In the genomic region with DNA sequence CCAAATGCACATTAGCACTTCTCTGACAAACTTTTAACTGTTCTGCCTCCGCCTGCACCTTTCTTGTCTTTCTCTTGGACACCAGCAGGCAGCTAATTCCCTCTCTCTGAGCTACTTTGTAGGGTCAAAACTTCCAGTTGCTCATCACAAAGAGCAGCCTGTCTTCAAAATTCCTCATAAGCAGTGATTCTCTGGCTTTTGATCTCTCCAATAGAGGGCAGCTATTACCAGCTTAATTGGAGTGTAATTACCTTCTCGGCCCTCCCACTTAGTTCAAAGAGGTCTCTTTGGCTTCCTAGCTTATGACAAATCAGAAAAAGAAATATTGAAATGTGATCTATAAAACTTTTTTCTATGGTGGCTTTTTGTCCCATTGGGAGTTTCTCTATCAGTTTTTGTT, we compare ENCODE assay signal across 9 cellular contexts. TPM values are rescaled to one million over a fixed set of nuclear protein-coding genes. Genes with fewer than 3 reads are reported as not detected.
DNase-seq lines count a peak whose midpoint lies in the region; ATAC-seq and TF ChIP-seq lines count a peak whose summit lies in the region.
"Had no signal": no experiment of that assay in that cellular context is flagged by ENCODE, and none has a peak within 500 bp of the region (broad histone marks: within the 10 kb centered on the region; RNA-seq: fewer than 3 reads in every experiment).

No MANE protein-coding gene starts in this region.

- 42 to 57% (median 47%) methylated on average over 2 of the region's 2 CpGs for WGBS in adrenal gland, 4 donors
- WGBS in thyroid gland, 2 donors, result 69 to 77% methylated on average over 2 of the region's 2 CpGs

- H3K4me1 ChIP-seq in adrenal gland (replicated peaks in 1 of 2) (no peaks in the 10 kb centered on the region), thyroid gland (no peaks in the 10 kb centered on the region)

- DNase-seq in CD14-positive monocyte (ENCODE audit: low spot score) (no peak), HS-5 (ENCODE audit: low read depth) (peak; percentile 30), adrenal gland (no peak), kidney tubule cell (ENCODE audit: low spot score) (peak; percentile 22), putamen (ENCODE audit: low spot score) (no peak), thyroid gland (no peak)
- DNase-seq in activated CD4-positive, alpha-beta memory T cell treated with anti-CD3 and anti-CD28 coated beads, Interleukin-2, amount 10 ng/mL, durations not matched to agents 7 days and 5 days, result no peak

- H3K27me3 ChIP-seq in adrenal gland, result no peaks in the 10 kb centered on the region
- no peaks in the 10 kb centered on the region for H3K27me3 ChIP-seq in thyroid gland

- H3K9me3 ChIP-seq in adrenal gland (replicated peaks in 1 of 3), result no peaks in the 10 kb centered on the region
- H3K9me3 ChIP-seq in thyroid gland, result no peaks in the 10 kb centered on the region
- H3K9me3 ChIP-seq: thoracic aorta had no signal

- H3K27ac Mint-ChIP-seq in CD14-positive monocyte, result no peak overlapping the region
- no peak overlapping the region for H3K27ac Mint-ChIP-seq in activated CD4-positive, alpha-beta memory T cell treated with anti-CD3 and anti-CD28 coated beads, Interleukin-2, amount 10 ng/mL, durations not matched to agents 7 days and 5 days

- TF ChIP-seq POLR2A in adrenal gland (IDR thresholded peaks at IDR 0.05), result no peak
- no peak for TF ChIP-seq POLR2A in thyroid gland (IDR thresholded peaks at IDR 0.05)

- no peaks in the 10 kb centered on the region for H3K36me3 Mint-ChIP-seq in CD14-positive monocyte
- H3K36me3 Mint-ChIP-seq in activated CD4-positive, alpha-beta memory T cell treated with anti-CD3 and anti-CD28 coated beads, Interleukin-2, amount 10 ng/mL, durations not matched to agents 7 days and 5 days (ENCODE audit: low read depth), result no peaks in the 10 kb centered on the region

- ATAC-seq in GM21526 (IDR thresholded peaks at IDR 0.05; ENCODE audit: low FRiP score, unreplicated experiment), result no peak

- peaks cover 0 to 1% (median 0%) of the 10 kb centered on the region in 7 donors for H3K9me3 Mint-ChIP-seq in CD14-positive monocyte
- no peaks in the 10 kb centered on the region for H3K9me3 Mint-ChIP-seq in activated CD4-positive, alpha-beta memory T cell treated with anti-CD3 and anti-CD28 coated beads, Interleukin-2, amount 10 ng/mL, durations not matched to agents 7 days and 5 days

- TF ChIP-seq CTCF in CD14-positive monocyte (IDR thresholded peaks at IDR 0.05) (peak; percentile 18), adrenal gland (IDR thresholded peaks at IDR 0.05) (peak; percentile 23 to 55 (median 44)), thyroid gland (IDR thresholded peaks at IDR 0.05) (peak in 3 of 6 experiments; percentile 22 to 45 (median 30))

- POLR2A ChIA-PET in activated CD4-positive, alpha-beta memory T cell treated with anti-CD3 and anti-CD28 coated beads, Interleukin-2, amount 10 ng/mL, durations not matched to agents 7 days and 5 days (lab: Charles Lee), result no interaction called here

- H3K27me3 Mint-ChIP-seq in CD14-positive monocyte (ENCODE audit: low read depth in 3 of 3), result peaks cover 2 to 7% (median 3%) of the 10 kb centered on the region in 3 donors
- peaks cover 4% of the 10 kb centered on the region for H3K27me3 Mint-ChIP-seq in activated CD4-positive, alpha-beta memory T cell treated with anti-CD3 and anti-CD28 coated beads, Interleukin-2, amount 10 ng/mL, durations not matched to agents 7 days and 5 days

- H3K4me3 Mint-ChIP-seq in CD14-positive monocyte, result no peak overlapping the region
- H3K4me3 Mint-ChIP-seq in activated CD4-positive, alpha-beta memory T cell treated with anti-CD3 and anti-CD28 coated beads, Interleukin-2, amount 10 ng/mL, durations not matched to agents 7 days and 5 days, result no peak overlapping the region

- no peak overlapping the region for H3K27ac ChIP-seq in adrenal gland
- H3K27ac ChIP-seq in thyroid gland, result no peak overlapping the region
- H3K27ac ChIP-seq: thoracic aorta had no signal

- intact Hi-C loops in CD14-positive monocyte (cut with micrococcal nuclease), result loop anchor here in 1 of 2 donors (5.0 kb wide), 1 partner anchor 103 kb away; no protein-coding TSS in a partner anchor
- intact Hi-C loops in adrenal gland (cut with DNase I), result loop anchor here in 1 of 2 donors (5.0 kb wide), 1 partner anchor 103 kb away; no protein-coding TSS in a partner anchor
- intact Hi-C loops in thyroid gland (cut with DNase I), result loop anchor here (5.0 kb wide), 1 partner anchor 103 kb away; no protein-coding TSS in a partner anchor

- H3K36me3 ChIP-seq in adrenal gland (replicated peaks in 1 of 2) (no peaks in the 10 kb centered on the region), thyroid gland (no peaks in the 10 kb centered on the region)
- H3K36me3 ChIP-seq: thoracic aorta had no signal

- CTCF ChIA-PET in activated CD4-positive, alpha-beta memory T cell treated with anti-CD3 and anti-CD28 coated beads, Interleukin-2, amount 10 ng/mL, durations not matched to agents 7 days and 5 days (lab: Charles Lee), result interaction anchor here (1.0 to 2.2 kb wide), 3 partner anchors 99 to 186 kb away, joined by 5 to 26 read pairs (median 6); no protein-coding TSS in a partner anchor

- H3K4me3 ChIP-seq in adrenal gland (no peak overlapping the region), thyroid gland (replicated peaks in 1 of 3) (no peak overlapping the region)
- H3K4me3 ChIP-seq: thoracic aorta had no signal

- no peaks in the 10 kb centered on the region for H3K4me1 Mint-ChIP-seq in CD14-positive monocyte
- H3K4me1 Mint-ChIP-seq in activated CD4-positive, alpha-beta memory T cell treated with anti-CD3 and anti-CD28 coated beads, Interleukin-2, amount 10 ng/mL, durations not matched to agents 7 days and 5 days, result peaks cover 13% of the 10 kb centered on the region

RNA-seq across cellular contexts. Expression of a gene that starts 43.6 kb away (rescaled TPM):
- polyA plus RNA-seq in CD14-positive monocyte (10 to 100 TPM; 21.6 to 24.7 TPM), adrenal gland (100 to 1,000 TPM in 1 of 3 donors, 10 to 100 TPM in 2; 31.7 to 222 (median 32.7) TPM)
- total RNA-seq in adrenal gland (100 to 1,000 TPM in 4 of 8 donors, 10 to 100 TPM in 4; 50.1 to 145 (median 92.1) TPM), thyroid gland (10 to 100 TPM; 68.6 to 85.7 (median 81.0) TPM)
- total RNA-seq in activated CD4-positive, alpha-beta memory T cell treated with anti-CD3 and anti-CD28 coated beads, Interleukin-2, amount 10 ng/mL, durations not matched to agents 7 days and 5 days, result 10 to 100 TPM; 89.4 to 91.0 TPM

Comparison
In these comparisons a context has a peak if more than half of its experiments do, and no peak if none do; other contexts are left out.
1. DNase-seq: peak in HS-5 (single experiment) and kidney tubule cell (single experiment); none in CD14-positive monocyte (single experiment), adrenal gland (0 of 7), putamen (single experiment), thyroid gland (0 of 2) and activated CD4-positive, alpha-beta memory T cell treated with anti-CD3 and anti-CD28 coated beads, Interleukin-2, amount 10 ng/mL, durations not matched to agents 7 days and 5 days (single experiment).